In genomic region chr12:49503674-49504180, GRCh38 we compare ENCODE assay signal across 12 cellular contexts. TPM values are rescaled to one million over a fixed set of nuclear protein-coding genes. Genes with fewer than 3 reads are reported as not detected.
DNase-seq lines count a peak whose midpoint lies in the region; ATAC-seq, FAIRE-seq and TF ChIP-seq lines count a peak whose summit lies in the region.
"Had no signal": no experiment of that assay in that cellular context is flagged by ENCODE, and none has a peak within 500 bp of the region (broad histone marks: within the 10 kb centered on the region; RNA-seq: fewer than 3 reads in every experiment).

No MANE protein-coding gene starts in this region.

- ATAC-seq in left cardiac atrium: no peak
- ATAC-seq in upper lobe of right lung: no peak
- ATAC-seq: activated T-helper 17 cell treated with anti-CD3 and anti-CD28 coated beads, Interleukin-2, amount 50 U/mL, for 72 hours; K562 had no signal

- H3K27ac ChIP-seq in right atrium auricular region: no peak overlapping the region
- H3K27ac ChIP-seq in astrocyte (ENCODE audit: low read depth, low read length): peak overlapping the region; percentile 77
- peak overlapping the region; percentile 52 for H3K27ac ChIP-seq in keratinocyte (ENCODE audit: control insufficient read depth, insufficient read depth, low read length)
- H3K27ac ChIP-seq in upper lobe of right lung: peak overlapping the region; percentile 13
- no peak overlapping the region for H3K27ac ChIP-seq in SJCRH30
- H3K27ac ChIP-seq: sigmoid colon had no signal

- peak; percentile 80 for FAIRE-seq in astrocyte (lab: Jason Lieb, UNC)
- FAIRE-seq in keratinocyte (lab: Jason Lieb, UNC): peak; percentile 98
- FAIRE-seq: K562 had no signal

- H3K36me3 Mint-ChIP-seq in astrocyte (ENCODE audit: low read depth, unreplicated experiment): peaks cover 17% of the 10 kb centered on the region

- H3K79me2 ChIP-seq in astrocyte (ENCODE audit: insufficient read depth, low read length): no peaks in the 10 kb centered on the region
- H3K79me2 ChIP-seq in keratinocyte (ENCODE audit: control insufficient read depth, insufficient read depth, low read length): no peaks in the 10 kb centered on the region

- no peaks in the 10 kb centered on the region for H3K27me3 Mint-ChIP-seq in astrocyte (ENCODE audit: low read depth, unreplicated experiment)
- H3K27me3 Mint-ChIP-seq: activated T-helper 17 cell treated with anti-CD3 and anti-CD28 coated beads, Interleukin-2, amount 50 U/mL, for 72 hours had no signal

- no peak overlapping the region for H3K4me3 Mint-ChIP-seq in astrocyte (ENCODE audit: unreplicated experiment)
- H3K4me3 Mint-ChIP-seq: activated T-helper 17 cell treated with anti-CD3 and anti-CD28 coated beads, Interleukin-2, amount 50 U/mL, for 72 hours had no signal

- H3K27me3 ChIP-seq in right atrium auricular region (no peaks in the 10 kb centered on the region), astrocyte (ENCODE audit: insufficient read depth, low read length) (no peaks in the 10 kb centered on the region), keratinocyte (ENCODE audit: control insufficient read depth, extremely low read depth, insufficient read depth, low read length) (no peaks in the 10 kb centered on the region), upper lobe of right lung (no peaks in the 10 kb centered on the region), SJCRH30 (no peaks in the 10 kb centered on the region)
- H3K27me3 ChIP-seq: sigmoid colon had no signal

- no peaks in the 10 kb centered on the region for H3K9me3 ChIP-seq in right atrium auricular region
- H3K9me3 ChIP-seq in astrocyte (ENCODE audit: insufficient read depth, low read depth, low read length): no peaks in the 10 kb centered on the region
- peaks cover 5% of the 10 kb centered on the region for H3K9me3 ChIP-seq in keratinocyte (ENCODE audit: control insufficient read depth, low read depth, low read length)
- H3K9me3 ChIP-seq in upper lobe of right lung: no peaks in the 10 kb centered on the region
- no peaks in the 10 kb centered on the region for H3K9me3 ChIP-seq in SJCRH30 (replicated peaks)
- H3K9me3 ChIP-seq: sigmoid colon had no signal

- dilution Hi-C loops in keratinocyte (cut with MboI; ENCODE audit: extremely low pct_ligation_motif_present, low sequenced_read_pairs): no loop called here

- peak overlapping the region; percentile 68 for H3K4me2 ChIP-seq in astrocyte (ENCODE audit: low read length)
- peak overlapping the region; percentile 50 for H3K4me2 ChIP-seq in keratinocyte (ENCODE audit: control insufficient read depth, extremely low read depth, insufficient read depth, low read depth, low read length)

- no peaks in the 10 kb centered on the region for H3K9me3 Mint-ChIP-seq in astrocyte (ENCODE audit: unreplicated experiment)
- H3K9me3 Mint-ChIP-seq: activated T-helper 17 cell treated with anti-CD3 and anti-CD28 coated beads, Interleukin-2, amount 50 U/mL, for 72 hours had no signal

- H3K4me1 Mint-ChIP-seq in astrocyte (ENCODE audit: low read depth, unreplicated experiment): peaks cover 11% of the 10 kb centered on the region
- H3K4me1 Mint-ChIP-seq: activated T-helper 17 cell treated with anti-CD3 and anti-CD28 coated beads, Interleukin-2, amount 50 U/mL, for 72 hours had no signal

- DNase-seq in left cardiac atrium (peak; percentile 68), right atrium auricular region (ENCODE audit: low spot score) (no peak), astrocyte (ENCODE audit: low read depth) (peak; percentile 81), keratinocyte (ENCODE audit: low read depth, low spot score) (no peak), upper lobe of right lung (no peak), SJCRH30 (no peak), DMS 273 treated with DMSO at 0.1 percent for 48 hours (lab: John Stamatoyannopoulos, UW) (no peak), NCI-H2171 treated with DMSO at 0.1 percent for 48 hours (lab: John Stamatoyannopoulos, UW) (no peak)
- DNase-seq: effector memory CD4-positive, alpha-beta T cell; sigmoid colon had no signal

- H3K27ac Mint-ChIP-seq in astrocyte (ENCODE audit: unreplicated experiment): no peak overlapping the region
- H3K27ac Mint-ChIP-seq: activated T-helper 17 cell treated with anti-CD3 and anti-CD28 coated beads, Interleukin-2, amount 50 U/mL, for 72 hours had no signal

- no peaks in the 10 kb centered on the region for H3K9me1 ChIP-seq in keratinocyte (ENCODE audit: control insufficient read depth, extremely low read depth, insufficient read depth, low read length)

- H3K36me3 ChIP-seq in right atrium auricular region: peaks cover 33% of the 10 kb centered on the region
- H3K36me3 ChIP-seq in astrocyte (ENCODE audit: insufficient read depth, low read length): peaks cover 15% of the 10 kb centered on the region
- peaks cover 0 to 3% of the 10 kb centered on the region in 2 experiments for H3K36me3 ChIP-seq in keratinocyte (ENCODE audit: control insufficient read depth in 2 of 2, extremely low read depth in 1 of 2, insufficient read depth in 2 of 2, low read length in 2 of 2)
- no peaks in the 10 kb centered on the region for H3K36me3 ChIP-seq in upper lobe of right lung
- H3K36me3 ChIP-seq in SJCRH30: peaks cover 47% of the 10 kb centered on the region

- TF ChIP-seq CTCF in right atrium auricular region (IDR thresholded peaks at IDR 0.05) (no peak), astrocyte (IDR thresholded peaks at IDR 0.05; ENCODE audit: insufficient read depth, low read depth, low read length) (no peak), keratinocyte (optimal IDR thresholded peaks at IDR 0.05 in 1 of 3, IDR thresholded peaks at IDR 0.05 in 1 of 3, conservative IDR thresholded peaks at IDR 0.05 in 1 of 3; ENCODE audit: extremely low read depth in 1 of 3, insufficient read depth in 2 of 3, low read length in 3 of 3) (no peak), upper lobe of right lung (IDR thresholded peaks at IDR 0.05) (no peak)

- H3K4me1 ChIP-seq in right atrium auricular region (no peaks in the 10 kb centered on the region), astrocyte (ENCODE audit: insufficient read depth, low read length) (peaks cover 27% of the 10 kb centered on the region), keratinocyte (ENCODE audit: control insufficient read depth, extremely low read depth, insufficient read depth, low read length) (peaks cover 43% of the 10 kb centered on the region), upper lobe of right lung (no peaks in the 10 kb centered on the region), SJCRH30 (peaks cover 17% of the 10 kb centered on the region)
- H3K4me1 ChIP-seq: sigmoid colon had no signal

- no peak overlapping the region for H3K4me3 ChIP-seq in right atrium auricular region
- H3K4me3 ChIP-seq in astrocyte (ENCODE audit: insufficient read depth, low read depth, low read length): no peak overlapping the region
- peak overlapping the region in 1 of 3 experiments; percentile 22 for H3K4me3 ChIP-seq in keratinocyte (ENCODE audit: control insufficient read depth in 2 of 3, extremely low read depth in 1 of 3, insufficient read depth in 2 of 3, low read depth in 1 of 3, low read length in 3 of 3)
- H3K4me3 ChIP-seq in upper lobe of right lung: no peak overlapping the region
- no peak overlapping the region for H3K4me3 ChIP-seq in SJCRH30
- H3K4me3 ChIP-seq: K562, sigmoid colon had no signal

- H2AFZ ChIP-seq in astrocyte (ENCODE audit: low read depth, low read length): no peak overlapping the region
- H2AFZ ChIP-seq in keratinocyte (ENCODE audit: control insufficient read depth, low read length): no peak overlapping the region

- intact Hi-C loops in left cardiac atrium (cut with DNase I): no loop called here
- intact Hi-C loops in upper lobe of right lung (cut with DNase I): no loop called here

- H3K9ac ChIP-seq in astrocyte (ENCODE audit: low read length): peak overlapping the region; percentile 14
- H3K9ac ChIP-seq in keratinocyte (ENCODE audit: control insufficient read depth, extremely low read depth, insufficient read depth, low read length): peak overlapping the region; percentile 1

- H4K20me1 ChIP-seq in astrocyte (ENCODE audit: insufficient read depth, low read length): no peaks in the 10 kb centered on the region
- H4K20me1 ChIP-seq in keratinocyte (ENCODE audit: control insufficient read depth, extremely low read depth, insufficient read depth, low read length): no peaks in the 10 kb centered on the region

RNA-seq across cellular contexts. Expression of gene KCNH3, which starts 35.1 kb away (rescaled TPM):
- total RNA-seq in left cardiac atrium: under 1 TPM; 0.44 to 0.73 TPM
- total RNA-seq in right atrium auricular region: 1 to 10 TPM in 1 of 2 donors, under 1 TPM in 1; 0.19 to 1.0 TPM
- 0.14 TPM in 1 of 2 replicates, not detected in the other for total RNA-seq in astrocyte
- 0.08 to 0.21 TPM (median 0.16 TPM) in 3 replicates for polyA plus RNA-seq in keratinocyte
- not detected for polyA plus RNA-seq in keratinocyte (2011; ENCODE audit: low read depth)
- 0.06 and 0.23 TPM in 2 replicates for polyA plus RNA-seq in keratinocyte (2011; cell fraction: cytosol; rRNA removed)
- polyA plus RNA-seq in keratinocyte (2011; cell fraction: nucleus; rRNA removed): 0.20 and 0.64 TPM in 2 replicates
- 0.30 and 0.57 TPM in 2 replicates for polyA plus RNA-seq in keratinocyte (2012; ENCODE audit: low replicate concordance)
- polyA minus RNA-seq in keratinocyte: 0.03 to 0.23 TPM (median 0.23 TPM) in 3 replicates
- polyA minus RNA-seq in keratinocyte (2011; cell fraction: cytosol; rRNA and poly(A)+ RNA removed): not detected
- polyA minus RNA-seq in keratinocyte (2011; cell fraction: nucleus; rRNA and poly(A)+ RNA removed): 0.32 and 0.39 TPM in 2 replicates
- total RNA-seq in upper lobe of right lung: 0.90 TPM
- 0.03 and 0.12 TPM in 2 replicates for total RNA-seq in SJCRH30 (2014; rRNA removed; shearing (Covaris generic))

Comparison
In these comparisons a context has a peak if more than half of its experiments do, and no peak if none do; other contexts are left out.
1. DNase-seq: peak in left cardiac atrium (single experiment) and astrocyte (single experiment); none in right atrium auricular region (single experiment), keratinocyte (single experiment), upper lobe of right lung (single experiment), SJCRH30 (0 of 2), DMS 273 treated with DMSO at 0.1 percent for 48 hours (single experiment) and NCI-H2171 treated with DMSO at 0.1 percent for 48 hours (single experiment).
2. H3K27ac ChIP-seq: peak in astrocyte (single experiment), keratinocyte (single experiment) and upper lobe of right lung (single experiment); none in right atrium auricular region (0 of 2) and SJCRH30 (single experiment).